In genomic region chr1:57411262-57411661, GRCh38 we compare ENCODE assay signal across 13 cellular contexts. TPM values are rescaled to one million over a fixed set of nuclear protein-coding genes. Genes with fewer than 3 reads are reported as not detected.
DNase-seq lines count a peak whose midpoint lies in the region; ATAC-seq and TF ChIP-seq lines count a peak whose summit lies in the region.
"Had no signal": no experiment of that assay in that cellular context is flagged by ENCODE, and none has a peak within 500 bp of the region (broad histone marks: within the 10 kb centered on the region; RNA-seq: fewer than 3 reads in every experiment).

No MANE protein-coding gene starts in this region.

- no peak for TF ChIP-seq CTCF in HFF-Myc (IDR thresholded peaks at IDR 0.05; ENCODE audit: low read depth, low read length, missing control alignments)

- no peak overlapping the region for H3K4me3 ChIP-seq in HFF-Myc (replicated peaks; ENCODE audit: low read depth, low read length)

- DNase-seq in A172 (ENCODE audit: low spot score) (peak; percentile 76), HFF-Myc (ENCODE audit: extremely low read depth, low read depth) (peak; percentile 37), glomerular visceral epithelial cell (ENCODE audit: extremely low spot score) (peak; percentile 93), NCI-H1694 treated with DMSO at 0.1 percent for 48 hours (lab: John Stamatoyannopoulos, UW) (no peak), COLO829 (ENCODE audit: low spot score) (no peak)
- DNase-seq in activated effector memory CD4-positive, alpha-beta T cell treated with anti-CD3 and anti-CD28 coated beads, Interleukin-2, amount 50 U/mL, for 16 hours: no peak
- DNase-seq: activated CD4-positive, alpha-beta T cell treated with anti-CD3 and anti-CD28 coated beads, Interleukin-2, amount 10 ng/mL, durations not matched to agents 7 days and 5 days; posterior cingulate gyrus; stimulated activated CD4-positive, alpha-beta T cell treated with anti-CD3 and anti-CD28 coated beads, Interleukin-2, amount 100 ng/mL, for 24 hours had no signal

- ATAC-seq in SK-N-SH treated with all-trans-retinoic acid at 6 μM for 48 hours (peak; percentile 93), GM21576 (IDR thresholded peaks at IDR 0.05; ENCODE audit: unreplicated experiment) (no peak)
- ATAC-seq: stimulated activated effector memory CD8-positive, alpha-beta T cell treated with anti-CD3 and anti-CD28 coated beads, Interleukin-12 subunit alpha, Interleukin-12 subunit beta, amount 100 ng/mL, for 72 hours had no signal

TF ChIP-seq in SK-N-SH treated with all-trans-retinoic acid at 6 μM for 48 hours, 23 proteins besides CTCF, POLR2A, EP300 and RAD21:
- peak; percentile 94; the same call in 1 of the 2 replicates for TF ChIP-seq PATZ1 (CRISPR knock-in tag; IDR thresholded peaks at IDR 0.05; ENCODE audit: borderline replicate concordance)
- TF ChIP-seq BACH2 (CRISPR knock-in tag; IDR thresholded peaks at IDR 0.05; ENCODE audit: borderline replicate concordance): no peak

RNA-seq across cellular contexts. Expression of gene DAB1, which starts 12.6 kb away (rescaled TPM):
- not detected in 2 replicates for total RNA-seq in A172 (2014; rRNA removed; shearing (Covaris generic))
- total RNA-seq: endothelial cell of umbilical vein had no signal

Comparison
In these comparisons a context has a peak if more than half of its experiments do, and no peak if none do; other contexts are left out.
1. DNase-seq: peak in A172 (single experiment), HFF-Myc (single experiment) and glomerular visceral epithelial cell (single experiment); none in NCI-H1694 treated with DMSO at 0.1 percent for 48 hours (single experiment), activated effector memory CD4-positive, alpha-beta T cell treated with anti-CD3 and anti-CD28 coated beads, Interleukin-2, amount 50 U/mL, for 16 hours (single experiment) and COLO829 (single experiment).